ENCODE assay signal across 1 cellular context in genomic region chr17:1110844-1111598, GRCh38.
TF ChIP-seq lines count a peak whose summit lies in the region.

No MANE protein-coding gene starts in this region.

TF ChIP-seq in GM23338, 12 proteins besides CTCF, POLR2A, EP300 and RAD21 (continued from another document):
- TF ChIP-seq REST (IDR thresholded peaks at IDR 0.05; ENCODE audit: unreplicated experiment) (no peak), ZNF462 (CRISPR knock-in tag; IDR thresholded peaks at IDR 0.05) (no peak), ZNF114 (CRISPR knock-in tag; IDR thresholded peaks at IDR 0.05) (no peak), STAT1 (IDR thresholded peaks at IDR 0.05; ENCODE audit: unreplicated experiment) (no peak), EZH2 (IDR thresholded peaks at IDR 0.05; ENCODE audit: low read depth, unreplicated experiment) (no peak), JUNB (IDR thresholded peaks at IDR 0.05; ENCODE audit: unreplicated experiment) (no peak), ZNF331 (CRISPR knock-in tag; IDR thresholded peaks at IDR 0.05; ENCODE audit: low read depth) (no peak), NANOG (IDR thresholded peaks at IDR 0.05; ENCODE audit: borderline replicate concordance) (no peak), CREB1 (CRISPR knock-in tag; IDR thresholded peaks at IDR 0.05; ENCODE audit: low read depth) (no peak), ETS1 (IDR thresholded peaks at IDR 0.05) (no peak)
